ENCODE assay signal across 1 cellular context in the genomic region with DNA sequence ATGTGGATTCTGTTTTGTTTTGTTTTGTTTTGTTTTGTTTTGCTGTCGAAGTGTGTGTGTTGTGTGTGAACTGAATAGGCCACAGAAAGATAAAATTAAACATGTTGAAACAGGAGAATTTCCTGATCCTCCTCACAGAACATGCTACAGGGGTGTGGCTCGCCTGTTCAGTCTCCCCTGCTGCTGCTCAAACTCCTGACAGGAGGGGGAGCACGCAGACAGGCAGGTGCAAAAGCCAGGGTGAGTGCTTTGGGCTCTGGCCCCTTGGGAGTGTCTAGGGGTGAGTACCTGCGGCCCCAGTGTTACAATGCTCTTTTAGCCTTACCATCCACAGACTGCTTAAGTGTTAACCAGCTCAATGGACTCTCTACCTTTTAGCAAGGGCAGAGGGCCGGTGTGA.
TF ChIP-seq lines count a peak whose summit lies in the region.

No MANE protein-coding gene starts in this region.

TF ChIP-seq in H1, 55 proteins besides CTCF, POLR2A, EP300 and RAD21 (continued from another document):
- TF ChIP-seq, protein P1, sequence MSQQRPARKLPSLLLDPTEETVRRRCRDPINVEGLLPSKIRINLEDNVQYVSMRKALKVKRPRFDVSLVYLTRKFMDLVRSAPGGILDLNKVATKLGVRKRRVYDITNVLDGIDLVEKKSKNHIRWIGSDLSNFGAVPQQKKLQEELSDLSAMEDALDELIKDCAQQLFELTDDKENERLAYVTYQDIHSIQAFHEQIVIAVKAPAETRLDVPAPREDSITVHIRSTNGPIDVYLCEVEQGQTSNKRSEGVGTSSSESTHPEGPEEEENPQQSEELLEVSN (IDR thresholded peaks at IDR 0.05), result no peak
- TF ChIP-seq POU5F1 (IDR thresholded peaks at IDR 0.05; ENCODE audit: low read depth, low read length), result no peak
- no peak for TF ChIP-seq CREB1 (IDR thresholded peaks at IDR 0.05)
- TF ChIP-seq, protein P2, sequence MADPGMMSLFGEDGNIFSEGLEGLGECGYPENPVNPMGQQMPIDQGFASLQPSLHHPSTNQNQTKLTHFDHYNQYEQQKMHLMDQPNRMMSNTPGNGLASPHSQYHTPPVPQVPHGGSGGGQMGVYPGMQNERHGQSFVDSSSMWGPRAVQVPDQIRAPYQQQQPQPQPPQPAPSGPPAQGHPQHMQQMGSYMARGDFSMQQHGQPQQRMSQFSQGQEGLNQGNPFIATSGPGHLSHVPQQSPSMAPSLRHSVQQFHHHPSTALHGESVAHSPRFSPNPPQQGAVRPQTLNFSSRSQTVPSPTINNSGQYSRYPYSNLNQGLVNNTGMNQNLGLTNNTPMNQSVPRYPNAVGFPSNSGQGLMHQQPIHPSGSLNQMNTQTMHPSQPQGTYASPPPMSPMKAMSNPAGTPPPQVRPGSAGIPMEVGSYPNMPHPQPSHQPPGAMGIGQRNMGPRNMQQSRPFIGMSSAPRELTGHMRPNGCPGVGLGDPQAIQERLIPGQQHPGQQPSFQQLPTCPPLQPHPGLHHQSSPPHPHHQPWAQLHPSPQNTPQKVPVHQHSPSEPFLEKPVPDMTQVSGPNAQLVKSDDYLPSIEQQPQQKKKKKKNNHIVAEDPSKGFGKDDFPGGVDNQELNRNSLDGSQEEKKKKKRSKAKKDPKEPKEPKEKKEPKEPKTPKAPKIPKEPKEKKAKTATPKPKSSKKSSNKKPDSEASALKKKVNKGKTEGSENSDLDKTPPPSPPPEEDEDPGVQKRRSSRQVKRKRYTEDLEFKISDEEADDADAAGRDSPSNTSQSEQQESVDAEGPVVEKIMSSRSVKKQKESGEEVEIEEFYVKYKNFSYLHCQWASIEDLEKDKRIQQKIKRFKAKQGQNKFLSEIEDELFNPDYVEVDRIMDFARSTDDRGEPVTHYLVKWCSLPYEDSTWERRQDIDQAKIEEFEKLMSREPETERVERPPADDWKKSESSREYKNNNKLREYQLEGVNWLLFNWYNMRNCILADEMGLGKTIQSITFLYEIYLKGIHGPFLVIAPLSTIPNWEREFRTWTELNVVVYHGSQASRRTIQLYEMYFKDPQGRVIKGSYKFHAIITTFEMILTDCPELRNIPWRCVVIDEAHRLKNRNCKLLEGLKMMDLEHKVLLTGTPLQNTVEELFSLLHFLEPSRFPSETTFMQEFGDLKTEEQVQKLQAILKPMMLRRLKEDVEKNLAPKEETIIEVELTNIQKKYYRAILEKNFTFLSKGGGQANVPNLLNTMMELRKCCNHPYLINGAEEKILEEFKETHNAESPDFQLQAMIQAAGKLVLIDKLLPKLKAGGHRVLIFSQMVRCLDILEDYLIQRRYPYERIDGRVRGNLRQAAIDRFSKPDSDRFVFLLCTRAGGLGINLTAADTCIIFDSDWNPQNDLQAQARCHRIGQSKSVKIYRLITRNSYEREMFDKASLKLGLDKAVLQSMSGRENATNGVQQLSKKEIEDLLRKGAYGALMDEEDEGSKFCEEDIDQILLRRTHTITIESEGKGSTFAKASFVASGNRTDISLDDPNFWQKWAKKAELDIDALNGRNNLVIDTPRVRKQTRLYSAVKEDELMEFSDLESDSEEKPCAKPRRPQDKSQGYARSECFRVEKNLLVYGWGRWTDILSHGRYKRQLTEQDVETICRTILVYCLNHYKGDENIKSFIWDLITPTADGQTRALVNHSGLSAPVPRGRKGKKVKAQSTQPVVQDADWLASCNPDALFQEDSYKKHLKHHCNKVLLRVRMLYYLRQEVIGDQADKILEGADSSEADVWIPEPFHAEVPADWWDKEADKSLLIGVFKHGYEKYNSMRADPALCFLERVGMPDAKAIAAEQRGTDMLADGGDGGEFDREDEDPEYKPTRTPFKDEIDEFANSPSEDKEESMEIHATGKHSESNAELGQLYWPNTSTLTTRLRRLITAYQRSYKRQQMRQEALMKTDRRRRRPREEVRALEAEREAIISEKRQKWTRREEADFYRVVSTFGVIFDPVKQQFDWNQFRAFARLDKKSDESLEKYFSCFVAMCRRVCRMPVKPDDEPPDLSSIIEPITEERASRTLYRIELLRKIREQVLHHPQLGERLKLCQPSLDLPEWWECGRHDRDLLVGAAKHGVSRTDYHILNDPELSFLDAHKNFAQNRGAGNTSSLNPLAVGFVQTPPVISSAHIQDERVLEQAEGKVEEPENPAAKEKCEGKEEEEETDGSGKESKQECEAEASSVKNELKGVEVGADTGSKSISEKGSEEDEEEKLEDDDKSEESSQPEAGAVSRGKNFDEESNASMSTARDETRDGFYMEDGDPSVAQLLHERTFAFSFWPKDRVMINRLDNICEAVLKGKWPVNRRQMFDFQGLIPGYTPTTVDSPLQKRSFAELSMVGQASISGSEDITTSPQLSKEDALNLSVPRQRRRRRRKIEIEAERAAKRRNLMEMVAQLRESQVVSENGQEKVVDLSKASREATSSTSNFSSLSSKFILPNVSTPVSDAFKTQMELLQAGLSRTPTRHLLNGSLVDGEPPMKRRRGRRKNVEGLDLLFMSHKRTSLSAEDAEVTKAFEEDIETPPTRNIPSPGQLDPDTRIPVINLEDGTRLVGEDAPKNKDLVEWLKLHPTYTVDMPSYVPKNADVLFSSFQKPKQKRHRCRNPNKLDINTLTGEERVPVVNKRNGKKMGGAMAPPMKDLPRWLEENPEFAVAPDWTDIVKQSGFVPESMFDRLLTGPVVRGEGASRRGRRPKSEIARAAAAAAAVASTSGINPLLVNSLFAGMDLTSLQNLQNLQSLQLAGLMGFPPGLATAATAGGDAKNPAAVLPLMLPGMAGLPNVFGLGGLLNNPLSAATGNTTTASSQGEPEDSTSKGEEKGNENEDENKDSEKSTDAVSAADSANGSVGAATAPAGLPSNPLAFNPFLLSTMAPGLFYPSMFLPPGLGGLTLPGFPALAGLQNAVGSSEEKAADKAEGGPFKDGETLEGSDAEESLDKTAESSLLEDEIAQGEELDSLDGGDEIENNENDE (IDR thresholded peaks at IDR 0.05; ENCODE audit: insufficient replicate concordance, low read length), result no peak
- no peak for TF ChIP-seq SP4 (IDR thresholded peaks at IDR 0.05; ENCODE audit: low read length)
- TF ChIP-seq JUND (IDR thresholded peaks at IDR 0.05; ENCODE audit: low read length), result no peak
- TF ChIP-seq, protein P3, sequence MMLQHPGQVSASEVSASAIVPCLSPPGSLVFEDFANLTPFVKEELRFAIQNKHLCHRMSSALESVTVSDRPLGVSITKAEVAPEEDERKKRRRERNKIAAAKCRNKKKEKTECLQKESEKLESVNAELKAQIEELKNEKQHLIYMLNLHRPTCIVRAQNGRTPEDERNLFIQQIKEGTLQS (IDR thresholded peaks at IDR 0.05; ENCODE audit: insufficient read depth, low read depth, low read length), result no peak
- TF ChIP-seq CBX5 (IDR thresholded peaks at IDR 0.05; ENCODE audit: low read depth, low read length), result no peak
- no peak for TF ChIP-seq RNF2 (IDR thresholded peaks at IDR 0.05; ENCODE audit: borderline replicate concordance, low read depth, low read length, missing control alignments, poor library complexity, severe bottlenecking)
- no peak for TF ChIP-seq SUZ12 (IDR thresholded peaks at IDR 0.05; ENCODE audit: low read length)
- no peak for TF ChIP-seq TAF7 (optimal IDR thresholded peaks at IDR 0.05; ENCODE audit: borderline replicate concordance, low read depth, low read length)
- no peak for TF ChIP-seq KDM4A (IDR thresholded peaks at IDR 0.05; ENCODE audit: low read depth, low read length, severe bottlenecking)
- no peak for TF ChIP-seq EZH2 (IDR thresholded peaks at IDR 0.05; ENCODE audit: low read depth, low read length, severe bottlenecking)
- no peak for TF ChIP-seq SP1 (IDR thresholded peaks at IDR 0.05; ENCODE audit: low read depth, low read length)
- TF ChIP-seq TAF1 (IDR thresholded peaks at IDR 0.05; ENCODE audit: low read depth, low read length), result no peak
- TF ChIP-seq BACH1 (IDR thresholded peaks at IDR 0.05; ENCODE audit: low read length), result no peak
- no peak for TF ChIP-seq SIN3A (conservative IDR thresholded peaks at IDR 0.05 in 1 of 2, IDR thresholded peaks at IDR 0.05 in 1 of 2; ENCODE audit: low read depth in 1 of 2, low read length in 2 of 2)
TF ChIP-seq in H1: peak in this region for 0.
